Comparison of ENCODE assay signal across 1 cellular context in the genomic region with DNA sequence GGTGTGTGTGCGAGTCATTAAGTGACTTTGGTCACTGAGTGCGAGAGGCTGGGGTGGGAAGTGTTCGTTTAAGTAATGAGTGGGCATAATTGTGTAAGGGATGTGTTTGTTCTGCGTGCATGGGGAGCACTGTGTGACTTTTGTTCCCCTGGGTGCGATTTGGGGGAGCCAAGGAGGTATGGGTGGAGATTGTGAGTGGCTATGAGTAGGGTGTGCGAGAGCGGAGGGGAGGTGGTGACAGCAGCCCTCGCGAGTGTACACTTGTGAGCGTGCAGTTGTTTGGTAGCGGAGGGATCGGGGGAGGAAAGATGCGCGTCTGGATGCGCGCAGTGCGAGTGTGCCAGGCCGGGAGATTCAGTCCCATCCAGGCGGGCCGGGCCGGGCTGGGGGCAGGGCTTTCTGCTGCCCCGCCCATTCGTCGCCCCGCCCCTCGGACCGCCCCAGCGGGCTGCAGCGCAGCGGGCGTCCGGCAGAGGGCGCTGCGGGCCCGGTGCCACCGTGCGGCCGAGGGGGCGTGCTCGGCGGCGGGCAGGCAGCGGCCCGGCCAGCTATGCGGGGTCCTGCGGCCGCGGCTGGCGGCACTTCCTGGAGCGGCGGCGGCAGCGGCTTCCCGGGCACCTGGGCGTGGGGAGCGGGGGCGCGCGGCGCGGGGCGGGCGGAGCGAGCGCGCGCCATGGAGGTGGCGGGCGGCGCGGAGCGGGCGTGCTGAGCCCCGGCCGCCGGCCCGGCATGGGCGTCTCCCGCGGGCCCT.
TF ChIP-seq lines count a peak whose summit lies in the region.

A gene with protein sequence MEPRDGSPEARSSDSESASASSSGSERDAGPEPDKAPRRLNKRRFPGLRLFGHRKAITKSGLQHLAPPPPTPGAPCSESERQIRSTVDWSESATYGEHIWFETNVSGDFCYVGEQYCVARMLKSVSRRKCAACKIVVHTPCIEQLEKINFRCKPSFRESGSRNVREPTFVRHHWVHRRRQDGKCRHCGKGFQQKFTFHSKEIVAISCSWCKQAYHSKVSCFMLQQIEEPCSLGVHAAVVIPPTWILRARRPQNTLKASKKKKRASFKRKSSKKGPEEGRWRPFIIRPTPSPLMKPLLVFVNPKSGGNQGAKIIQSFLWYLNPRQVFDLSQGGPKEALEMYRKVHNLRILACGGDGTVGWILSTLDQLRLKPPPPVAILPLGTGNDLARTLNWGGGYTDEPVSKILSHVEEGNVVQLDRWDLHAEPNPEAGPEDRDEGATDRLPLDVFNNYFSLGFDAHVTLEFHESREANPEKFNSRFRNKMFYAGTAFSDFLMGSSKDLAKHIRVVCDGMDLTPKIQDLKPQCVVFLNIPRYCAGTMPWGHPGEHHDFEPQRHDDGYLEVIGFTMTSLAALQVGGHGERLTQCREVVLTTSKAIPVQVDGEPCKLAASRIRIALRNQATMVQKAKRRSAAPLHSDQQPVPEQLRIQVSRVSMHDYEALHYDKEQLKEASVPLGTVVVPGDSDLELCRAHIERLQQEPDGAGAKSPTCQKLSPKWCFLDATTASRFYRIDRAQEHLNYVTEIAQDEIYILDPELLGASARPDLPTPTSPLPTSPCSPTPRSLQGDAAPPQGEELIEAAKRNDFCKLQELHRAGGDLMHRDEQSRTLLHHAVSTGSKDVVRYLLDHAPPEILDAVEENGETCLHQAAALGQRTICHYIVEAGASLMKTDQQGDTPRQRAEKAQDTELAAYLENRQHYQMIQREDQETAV (plus strand): TSS at position 578 of the 751 bp plus-strand sequence. CDS start 197 bp downstream, outside the sequence.

TF ChIP-seq in K562, 482 proteins besides CTCF, POLR2A, EP300 and RAD21 (continued from another document):
- TF ChIP-seq, protein P1, sequence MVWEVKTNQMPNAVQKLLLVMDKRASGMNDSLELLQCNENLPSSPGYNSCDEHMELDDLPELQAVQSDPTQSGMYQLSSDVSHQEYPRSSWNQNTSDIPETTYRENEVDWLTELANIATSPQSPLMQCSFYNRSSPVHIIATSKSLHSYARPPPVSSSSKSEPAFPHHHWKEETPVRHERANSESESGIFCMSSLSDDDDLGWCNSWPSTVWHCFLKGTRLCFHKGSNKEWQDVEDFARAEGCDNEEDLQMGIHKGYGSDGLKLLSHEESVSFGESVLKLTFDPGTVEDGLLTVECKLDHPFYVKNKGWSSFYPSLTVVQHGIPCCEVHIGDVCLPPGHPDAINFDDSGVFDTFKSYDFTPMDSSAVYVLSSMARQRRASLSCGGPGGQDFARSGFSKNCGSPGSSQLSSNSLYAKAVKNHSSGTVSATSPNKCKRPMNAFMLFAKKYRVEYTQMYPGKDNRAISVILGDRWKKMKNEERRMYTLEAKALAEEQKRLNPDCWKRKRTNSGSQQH (CRISPR knock-in tag; IDR thresholded peaks at IDR 0.05), result 0 out of 2 replicates have a peak, but pooled peaks have one; percentile 10
- TF ChIP-seq SRF (CRISPR knock-in tag; IDR thresholded peaks at IDR 0.05) (no peak), CHD2 (IDR thresholded peaks at IDR 0.05; ENCODE audit: low read depth, low read length) (no peak), ZNF436 (CRISPR knock-in tag; IDR thresholded peaks at IDR 0.05) (no peak), HDGF (IDR thresholded peaks at IDR 0.05) (0 out of 2 replicates have a peak, but pooled peaks have one; percentile 26), RCOR1 (IDR thresholded peaks at IDR 0.05; ENCODE audit: borderline replicate concordance in 1 of 2, low read depth in 2 of 2, low read length in 2 of 2) (peak in 1 of 2 experiments; percentile 34; a peak in 1 of 4 replicates), ZNF121 (CRISPR knock-in tag; conservative IDR thresholded peaks at IDR 0.05) (no peak), SMC3 (conservative IDR thresholded peaks at IDR 0.05; ENCODE audit: insufficient read depth, low read depth, low read length) (peak; percentile 67), ARID1B (IDR thresholded peaks at IDR 0.05) (no peak), FOXK2 (conservative IDR thresholded peaks at IDR 0.05 in 1 of 2, IDR thresholded peaks at IDR 0.05 in 1 of 2; ENCODE audit: low read depth in 2 of 2) (no peak), MYC (IDR thresholded peaks at IDR 0.05; ENCODE audit: low read depth, low read length) (peak; percentile 85), MYC (CRISPR knock-in tag; IDR thresholded peaks at IDR 0.05; ENCODE audit: borderline replicate concordance, low read depth) (no peak), FOXP1 (CRISPR knock-in tag; IDR thresholded peaks at IDR 0.05) (no peak), POLR2AphosphoS2 (IDR thresholded peaks at IDR 0.05; ENCODE audit: low read length) (no peak), STAT5B (CRISPR knock-in tag; IDR thresholded peaks at IDR 0.05) (no peak), GTF2E2 (tag; IDR thresholded peaks at IDR 0.05) (no peak), NFE2L1 (tag; IDR thresholded peaks at IDR 0.05; ENCODE audit: borderline replicate concordance, low read depth) (no peak), RUNX1 (IDR thresholded peaks at IDR 0.05; ENCODE audit: low read depth) (no peak), DMBX1 (CRISPR knock-in tag; IDR thresholded peaks at IDR 0.05; ENCODE audit: borderline replicate concordance) (no peak), ZNF253 (CRISPR knock-in tag; conservative IDR thresholded peaks at IDR 0.05) (no peak), MAFK (IDR thresholded peaks at IDR 0.05; ENCODE audit: low read length) (no peak), NFATC3 (IDR thresholded peaks at IDR 0.05) (no peak), U2AF1 (optimal IDR thresholded peaks at IDR 0.05; ENCODE audit: low read depth, low read length) (no peak), ZFP1 (CRISPR knock-in tag; IDR thresholded peaks at IDR 0.05) (no peak), SMARCC2 (IDR thresholded peaks at IDR 0.05; ENCODE audit: low read depth) (no peak), NFIX (CRISPR knock-in tag; IDR thresholded peaks at IDR 0.05; ENCODE audit: low read depth) (no peak)
- TF ChIP-seq, protein P2, sequence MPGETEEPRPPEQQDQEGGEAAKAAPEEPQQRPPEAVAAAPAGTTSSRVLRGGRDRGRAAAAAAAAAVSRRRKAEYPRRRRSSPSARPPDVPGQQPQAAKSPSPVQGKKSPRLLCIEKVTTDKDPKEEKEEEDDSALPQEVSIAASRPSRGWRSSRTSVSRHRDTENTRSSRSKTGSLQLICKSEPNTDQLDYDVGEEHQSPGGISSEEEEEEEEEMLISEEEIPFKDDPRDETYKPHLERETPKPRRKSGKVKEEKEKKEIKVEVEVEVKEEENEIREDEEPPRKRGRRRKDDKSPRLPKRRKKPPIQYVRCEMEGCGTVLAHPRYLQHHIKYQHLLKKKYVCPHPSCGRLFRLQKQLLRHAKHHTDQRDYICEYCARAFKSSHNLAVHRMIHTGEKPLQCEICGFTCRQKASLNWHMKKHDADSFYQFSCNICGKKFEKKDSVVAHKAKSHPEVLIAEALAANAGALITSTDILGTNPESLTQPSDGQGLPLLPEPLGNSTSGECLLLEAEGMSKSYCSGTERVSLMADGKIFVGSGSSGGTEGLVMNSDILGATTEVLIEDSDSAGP (CRISPR knock-in tag; IDR thresholded peaks at IDR 0.05), result no peak
- TF ChIP-seq, protein P3, sequence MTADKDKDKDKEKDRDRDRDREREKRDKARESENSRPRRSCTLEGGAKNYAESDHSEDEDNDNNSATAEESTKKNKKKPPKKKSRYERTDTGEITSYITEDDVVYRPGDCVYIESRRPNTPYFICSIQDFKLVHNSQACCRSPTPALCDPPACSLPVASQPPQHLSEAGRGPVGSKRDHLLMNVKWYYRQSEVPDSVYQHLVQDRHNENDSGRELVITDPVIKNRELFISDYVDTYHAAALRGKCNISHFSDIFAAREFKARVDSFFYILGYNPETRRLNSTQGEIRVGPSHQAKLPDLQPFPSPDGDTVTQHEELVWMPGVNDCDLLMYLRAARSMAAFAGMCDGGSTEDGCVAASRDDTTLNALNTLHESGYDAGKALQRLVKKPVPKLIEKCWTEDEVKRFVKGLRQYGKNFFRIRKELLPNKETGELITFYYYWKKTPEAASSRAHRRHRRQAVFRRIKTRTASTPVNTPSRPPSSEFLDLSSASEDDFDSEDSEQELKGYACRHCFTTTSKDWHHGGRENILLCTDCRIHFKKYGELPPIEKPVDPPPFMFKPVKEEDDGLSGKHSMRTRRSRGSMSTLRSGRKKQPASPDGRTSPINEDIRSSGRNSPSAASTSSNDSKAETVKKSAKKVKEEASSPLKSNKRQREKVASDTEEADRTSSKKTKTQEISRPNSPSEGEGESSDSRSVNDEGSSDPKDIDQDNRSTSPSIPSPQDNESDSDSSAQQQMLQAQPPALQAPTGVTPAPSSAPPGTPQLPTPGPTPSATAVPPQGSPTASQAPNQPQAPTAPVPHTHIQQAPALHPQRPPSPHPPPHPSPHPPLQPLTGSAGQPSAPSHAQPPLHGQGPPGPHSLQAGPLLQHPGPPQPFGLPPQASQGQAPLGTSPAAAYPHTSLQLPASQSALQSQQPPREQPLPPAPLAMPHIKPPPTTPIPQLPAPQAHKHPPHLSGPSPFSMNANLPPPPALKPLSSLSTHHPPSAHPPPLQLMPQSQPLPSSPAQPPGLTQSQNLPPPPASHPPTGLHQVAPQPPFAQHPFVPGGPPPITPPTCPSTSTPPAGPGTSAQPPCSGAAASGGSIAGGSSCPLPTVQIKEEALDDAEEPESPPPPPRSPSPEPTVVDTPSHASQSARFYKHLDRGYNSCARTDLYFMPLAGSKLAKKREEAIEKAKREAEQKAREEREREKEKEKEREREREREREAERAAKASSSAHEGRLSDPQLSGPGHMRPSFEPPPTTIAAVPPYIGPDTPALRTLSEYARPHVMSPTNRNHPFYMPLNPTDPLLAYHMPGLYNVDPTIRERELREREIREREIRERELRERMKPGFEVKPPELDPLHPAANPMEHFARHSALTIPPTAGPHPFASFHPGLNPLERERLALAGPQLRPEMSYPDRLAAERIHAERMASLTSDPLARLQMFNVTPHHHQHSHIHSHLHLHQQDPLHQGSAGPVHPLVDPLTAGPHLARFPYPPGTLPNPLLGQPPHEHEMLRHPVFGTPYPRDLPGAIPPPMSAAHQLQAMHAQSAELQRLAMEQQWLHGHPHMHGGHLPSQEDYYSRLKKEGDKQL (CRISPR knock-in tag; IDR thresholded peaks at IDR 0.05; ENCODE audit: borderline replicate concordance), result no peak
- TF ChIP-seq, protein P4, sequence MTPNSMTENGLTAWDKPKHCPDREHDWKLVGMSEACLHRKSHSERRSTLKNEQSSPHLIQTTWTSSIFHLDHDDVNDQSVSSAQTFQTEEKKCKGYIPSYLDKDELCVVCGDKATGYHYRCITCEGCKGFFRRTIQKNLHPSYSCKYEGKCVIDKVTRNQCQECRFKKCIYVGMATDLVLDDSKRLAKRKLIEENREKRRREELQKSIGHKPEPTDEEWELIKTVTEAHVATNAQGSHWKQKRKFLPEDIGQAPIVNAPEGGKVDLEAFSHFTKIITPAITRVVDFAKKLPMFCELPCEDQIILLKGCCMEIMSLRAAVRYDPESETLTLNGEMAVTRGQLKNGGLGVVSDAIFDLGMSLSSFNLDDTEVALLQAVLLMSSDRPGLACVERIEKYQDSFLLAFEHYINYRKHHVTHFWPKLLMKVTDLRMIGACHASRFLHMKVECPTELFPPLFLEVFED (CRISPR knock-in tag; conservative IDR thresholded peaks at IDR 0.05), result no peak
- TF ChIP-seq, protein P5, sequence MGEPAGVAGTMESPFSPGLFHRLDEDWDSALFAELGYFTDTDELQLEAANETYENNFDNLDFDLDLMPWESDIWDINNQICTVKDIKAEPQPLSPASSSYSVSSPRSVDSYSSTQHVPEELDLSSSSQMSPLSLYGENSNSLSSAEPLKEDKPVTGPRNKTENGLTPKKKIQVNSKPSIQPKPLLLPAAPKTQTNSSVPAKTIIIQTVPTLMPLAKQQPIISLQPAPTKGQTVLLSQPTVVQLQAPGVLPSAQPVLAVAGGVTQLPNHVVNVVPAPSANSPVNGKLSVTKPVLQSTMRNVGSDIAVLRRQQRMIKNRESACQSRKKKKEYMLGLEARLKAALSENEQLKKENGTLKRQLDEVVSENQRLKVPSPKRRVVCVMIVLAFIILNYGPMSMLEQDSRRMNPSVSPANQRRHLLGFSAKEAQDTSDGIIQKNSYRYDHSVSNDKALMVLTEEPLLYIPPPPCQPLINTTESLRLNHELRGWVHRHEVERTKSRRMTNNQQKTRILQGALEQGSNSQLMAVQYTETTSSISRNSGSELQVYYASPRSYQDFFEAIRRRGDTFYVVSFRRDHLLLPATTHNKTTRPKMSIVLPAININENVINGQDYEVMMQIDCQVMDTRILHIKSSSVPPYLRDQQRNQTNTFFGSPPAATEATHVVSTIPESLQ (CRISPR knock-in tag; IDR thresholded peaks at IDR 0.05), result no peak
